8 cellular contexts compared by ENCODE assay signal in genomic region chr20:62804021-62804631, GRCh38. TPM values are rescaled to one million over a fixed set of nuclear protein-coding genes. Genes with fewer than 3 reads are reported as not detected.
A peak's percentile ranks its signal among the peaks of the same experiment; 100 is the strongest.
DNase-seq lines count a peak whose midpoint lies in the region; ATAC-seq and TF ChIP-seq lines count a peak whose summit lies in the region.

No MANE protein-coding gene starts in this region.

- peak overlapping the region; percentile 43 for H3K9ac ChIP-seq in ES-I3 (ENCODE audit: low read depth, low read length)

- intact Hi-C loops in MCF 10A (cut with micrococcal nuclease) = no loop called here

- POLR2A ChIA-PET in MCF 10A (lab: Yijun Ruan, JAX) = interaction anchor here (1.2 to 2.0 kb wide), 6 partner anchors 8 to 100 kb away, joined by 3 to 19 read pairs (median 5); partner anchors contain the start of gene MRGBP

- BruUV-seq in MCF 10A (replicated peaks; lab: Mats Ljungman, UMichigan) = no TSS peak

- H3K36me3 Mint-ChIP-seq in IgD-negative memory B cell = peaks cover 4% of the 10 kb centered on the region
- peaks cover 40% of the 10 kb centered on the region for H3K36me3 Mint-ChIP-seq in MCF 10A (ENCODE audit: insufficient read depth, unreplicated experiment)
- H3K36me3 Mint-ChIP-seq in naive B cell = peaks cover 0 to 6% of the 10 kb centered on the region in 2 donors

- H3K9me3 ChIP-seq in ES-I3 (ENCODE audit: control insufficient read depth, insufficient read depth, low read length) = no peaks in the 10 kb centered on the region

- TF ChIP-seq CTCF in MCF 10A (IDR thresholded peaks at IDR 0.05; ENCODE audit: unreplicated experiment) = no peak

- no peaks in the 10 kb centered on the region for H3K9me3 Mint-ChIP-seq in IgD-negative memory B cell
- no peaks in the 10 kb centered on the region for H3K9me3 Mint-ChIP-seq in MCF 10A (ENCODE audit: unreplicated experiment)
- peaks cover 0 to 1% (median 0%) of the 10 kb centered on the region in 7 donors for H3K9me3 Mint-ChIP-seq in naive B cell

- CTCF ChIA-PET in MCF 10A (lab: Yijun Ruan, JAX) = interaction anchor here (0.5 to 1.4 kb wide), 4 partner anchors 9 to 130 kb away, joined by 3 to 5 read pairs (median 4); no protein-coding TSS in a partner anchor

- H3K27ac Mint-ChIP-seq in IgD-negative memory B cell (peak overlapping the region; percentile 96 to 98 (median 97)), MCF 10A (ENCODE audit: low read depth, unreplicated experiment) (peak overlapping the region; percentile 75), naive B cell (peak overlapping the region; percentile 96 to 99 (median 98))

- ATAC-seq in naive B cell (ENCODE audit: low read depth in 2 of 2) = peak; percentile 40 to 45

- DNase-seq in MCF 10A (ENCODE audit: unreplicated experiment) (no peak), naive B cell (peak; percentile 38), DMS 273 (lab: John Stamatoyannopoulos, UW; ENCODE audit: unreplicated experiment) (no peak), NCI-H1930 (lab: John Stamatoyannopoulos, UW) (no peak), HK-2 (ENCODE audit: unreplicated experiment) (no peak)
- DNase-seq in effector CD8-positive, alpha-beta T cell (lab: John Stamatoyannopoulos, UW) = no peak

- no peaks in the 10 kb centered on the region; the same call in 1 of the 2 replicates for H3K36me3 ChIP-seq in ES-I3 (ENCODE audit: insufficient read depth, low read length)

- H3K4me3 Mint-ChIP-seq in IgD-negative memory B cell (peak overlapping the region; percentile 90 to 100 (median 98)), MCF 10A (ENCODE audit: unreplicated experiment) (peak overlapping the region; percentile 81), naive B cell (peak overlapping the region; percentile 90 to 100 (median 97))

- H3K4me1 Mint-ChIP-seq in IgD-negative memory B cell (peaks cover 12 to 24% (median 18%) of the 10 kb centered on the region in 3 donors), MCF 10A (ENCODE audit: insufficient read depth, unreplicated experiment) (peaks cover 10% of the 10 kb centered on the region), naive B cell (peaks cover 25 to 34% (median 34%) of the 10 kb centered on the region in 3 donors)

- H3K4me1 ChIP-seq in ES-I3 (ENCODE audit: insufficient read depth, low read length) = no peaks in the 10 kb centered on the region; the same call in 1 of the 2 replicates

- H3K27me3 Mint-ChIP-seq in IgD-negative memory B cell (no peaks in the 10 kb centered on the region), MCF 10A (ENCODE audit: insufficient read depth, unreplicated experiment) (no peaks in the 10 kb centered on the region), naive B cell (no peaks in the 10 kb centered on the region)

RNA-seq across cellular contexts. Expression of gene OGFR, which starts 0.5 kb away (rescaled TPM):
- polyA plus RNA-seq in IgD-negative memory B cell (79.6 TPM), naive B cell (ENCODE audit: low read depth in 6 of 6) (10 to 100 TPM; 20.6 to 74.6 (median 46.0) TPM)
- 28.8 and 31.0 TPM in 2 replicates for total RNA-seq in MCF 10A (2022)

RNA-seq across cellular contexts. Expression of gene MRGBP, which starts 7.9 kb away (rescaled TPM):
- polyA plus RNA-seq in IgD-negative memory B cell (8.3 TPM), naive B cell (ENCODE audit: low read depth in 6 of 6) (10 to 100 TPM; 10.8 to 13.2 (median 11.3) TPM)
- 16.9 and 17.8 TPM in 2 replicates for total RNA-seq in MCF 10A (2022)

RNA-seq across cellular contexts. Expression of gene COL9A3, which starts 12.7 kb away (rescaled TPM):
- polyA plus RNA-seq in IgD-negative memory B cell (11.9 TPM), naive B cell (ENCODE audit: low read depth in 6 of 6) (10 to 100 TPM in 2 of 6 donors, 1 to 10 TPM in 4; 1.2 to 19.6 (median 2.6) TPM)
- total RNA-seq in MCF 10A (2022) = not detected in 2 replicates

RNA-seq across cellular contexts. Expression of gene TCFL5, which starts 57.5 kb away (rescaled TPM):
- polyA plus RNA-seq in IgD-negative memory B cell (1.2 TPM), naive B cell (ENCODE audit: low read depth in 6 of 6) (1 to 10 TPM in 5 of 6 donors, under 1 TPM in 1; 0.51 to 2.0 (median 1.2) TPM)
- total RNA-seq in MCF 10A (2022) = 10.8 and 12.8 TPM in 2 replicates
